Comparison of ENCODE assay signal across 30 cellular contexts in genomic region chr2:30188292-30188691, GRCh38.
"Had no signal": no experiment of that assay in that cellular context is flagged by ENCODE, and none has a peak within 500 bp of the region (broad histone marks: within the 10 kb centered on the region; RNA-seq: fewer than 3 reads in every experiment).

No MANE protein-coding gene starts in this region.

- H3K4me3 ChIP-seq: gastroesophageal sphincter, heart left ventricle, hepatocyte, lung, neural progenitor cell, prostate gland, right atrium auricular region, smooth muscle cell, suprapubic skin had no signal

- H3K9me3 ChIP-seq: gastroesophageal sphincter, heart left ventricle, prostate gland, right atrium auricular region, suprapubic skin had no signal

- H3K4me1 ChIP-seq: foreskin keratinocyte, gastroesophageal sphincter, heart left ventricle, prostate gland, right atrium auricular region, suprapubic skin had no signal

- H3K27me3 ChIP-seq: gastroesophageal sphincter, heart left ventricle, hepatocyte, neural progenitor cell, right atrium auricular region, suprapubic skin had no signal

- H3K4me3 Mint-ChIP-seq: endodermal cell; mesothelial cell of epicardium; naive thymus-derived CD4-positive, alpha-beta T cell; nephron; neural progenitor cell; stimulated activated naive CD8-positive, alpha-beta T cell treated with anti-CD3 and anti-CD28 coated beads, Interleukin-15, amount 100 ng/mL, for 72 hours had no signal

- H3K27ac Mint-ChIP-seq: endodermal cell; mesothelial cell of epicardium; naive thymus-derived CD4-positive, alpha-beta T cell; nephron; neural progenitor cell had no signal

- H3K27ac ChIP-seq: epithelial cell of prostate, foreskin keratinocyte, gastroesophageal sphincter, heart left ventricle, hepatocyte, neural progenitor cell, prostate gland, right atrium auricular region, suprapubic skin had no signal

- H3K36me3 ChIP-seq: gastroesophageal sphincter, heart left ventricle, neural progenitor cell, prostate gland, right atrium auricular region, suprapubic skin had no signal

- H3K9me3 Mint-ChIP-seq: nephron; stimulated activated naive CD8-positive, alpha-beta T cell treated with anti-CD3 and anti-CD28 coated beads, Interleukin-15, amount 100 ng/mL, for 72 hours had no signal

- FAIRE-seq: colon, kidney had no signal

- H3K27me3 Mint-ChIP-seq: stimulated activated naive CD8-positive, alpha-beta T cell treated with anti-CD3 and anti-CD28 coated beads, Interleukin-15, amount 100 ng/mL, for 72 hours had no signal

- H3K4me1 Mint-ChIP-seq: nephron; stimulated activated naive CD8-positive, alpha-beta T cell treated with anti-CD3 and anti-CD28 coated beads, Interleukin-15, amount 100 ng/mL, for 72 hours had no signal

- ATAC-seq: esophagus mucosa; foreskin keratinocyte; gastroesophageal sphincter; heart left ventricle; left lobe of liver; naive thymus-derived CD4-positive, alpha-beta T cell; sciatic nerve; stimulated activated naive CD8-positive, alpha-beta T cell treated with anti-CD3 and anti-CD28 coated beads, Interleukin-15, amount 100 ng/mL, for 72 hours had no signal

- DNase-seq: effector CD8-positive, alpha-beta T cell; endodermal cell; foreskin keratinocyte; heart left ventricle; kidney; mesenchymal stem cell; naive thymus-derived CD4-positive, alpha-beta T cell; nucleus accumbens; stimulated activated CD4-positive, alpha-beta T cell treated with anti-CD3 and anti-CD28 coated beads, Interleukin-12 subunit alpha, Interleukin-12 subunit beta, amount 100 ng/mL, for 4 hours; stimulated activated CD4-positive, alpha-beta T cell treated with anti-CD3 and anti-CD28 coated beads, Interleukin-1b, Interleukin-23, amount 100 ng/mL, for 48 hours; stimulated activated CD4-positive, alpha-beta T cell treated with anti-CD3 and anti-CD28 coated beads, Interleukin-4, amount 100 ng/mL, for 1 hour; stimulated activated CD8-positive, alpha-beta memory T cell treated with anti-CD3 and anti-CD28 coated beads, Interleukin-4, amount 100 ng/mL, for 48 hours; stimulated activated naive CD4-positive, alpha-beta T cell; stimulated activated naive CD8-positive, alpha-beta T cell treated with anti-CD3 and anti-CD28 coated beads, Interleukin-15, amount 100 ng/mL, for 72 hours; trophoblast cell had no signal

- H3K36me3 Mint-ChIP-seq: mesothelial cell of epicardium, neural progenitor cell had no signal
